Comparison of ENCODE assay signal across 1 cellular context in genomic region chr11:110148775-110149744, GRCh38.
A peak's percentile ranks its signal among the peaks of the same experiment; 100 is the strongest.
TF ChIP-seq lines count a peak whose summit lies in the region.

No MANE protein-coding gene starts in this region.

TF ChIP-seq in endothelial cell of umbilical vein, 7 proteins besides CTCF, POLR2A, EP300 and RAD21 (continued from another document):
- TF ChIP-seq GATA2 (IDR thresholded peaks at IDR 0.05; ENCODE audit: insufficient read depth, insufficient read length, low read depth, low read length): peak; percentile 77
TF ChIP-seq in endothelial cell of umbilical vein: peak in this region for 4.
